8 cellular contexts compared by ENCODE assay signal in genomic region chr4:182144621-182145359, GRCh38.
DNase-seq lines count a peak whose midpoint lies in the region; ATAC-seq and TF ChIP-seq lines count a peak whose summit lies in the region.

No MANE protein-coding gene starts in this region.

- peak overlapping the region; percentile 65 for H3K4me3 ChIP-seq in GM06990 (replicated peaks; ENCODE audit: low read depth, low read length)
- peak overlapping the region; percentile 78 for H3K4me3 ChIP-seq in iPS-18a (ENCODE audit: low read length)

- peak; percentile 25 for DNase-seq in GM06990 (ENCODE audit: extremely low read depth, insufficient read length)
- no peak for DNase-seq in activated CD8-positive, alpha-beta T cell treated with anti-CD3 and anti-CD28 coated beads, Interleukin-2, amount 10 ng/mL, durations not matched to agents 7 days and 5 days
- DNase-seq in NOMO-1 treated with dmso at 0.1 percent for 144 hours (lab: John Stamatoyannopoulos, UW; ENCODE audit: unreplicated experiment): no peak
- no peak for DNase-seq in NCI-H82 (lab: John Stamatoyannopoulos, UW)

- ATAC-seq in HG02588 (IDR thresholded peaks at IDR 0.05; ENCODE audit: unreplicated experiment) (peak; percentile 35), GM21526 (IDR thresholded peaks at IDR 0.05; ENCODE audit: low FRiP score, unreplicated experiment) (no peak)
- ATAC-seq in activated CD8-positive, alpha-beta T cell treated with anti-CD3 and anti-CD28 coated beads, Interleukin-2, amount 10 ng/mL, durations not matched to agents 7 days and 5 days: peak; percentile 60

- peak overlapping the region; percentile 62 for H3K4me3 Mint-ChIP-seq in activated CD8-positive, alpha-beta T cell treated with anti-CD3 and anti-CD28 coated beads, Interleukin-2, amount 10 ng/mL, durations not matched to agents 7 days and 5 days
- peak overlapping the region; percentile 57 for H3K4me3 Mint-ChIP-seq in stimulated activated naive CD8-positive, alpha-beta T cell treated with anti-CD3 and anti-CD28 coated beads, Interleukin-15, Interleukin-2, amounts not matched to agents 100 ng/mL and 50 ng/mL, for 24 hours

- no peaks in the 10 kb centered on the region for H3K9me3 Mint-ChIP-seq in activated CD8-positive, alpha-beta T cell treated with anti-CD3 and anti-CD28 coated beads, Interleukin-2, amount 10 ng/mL, durations not matched to agents 7 days and 5 days (ENCODE audit: insufficient read depth)
- no peaks in the 10 kb centered on the region for H3K9me3 Mint-ChIP-seq in stimulated activated naive CD8-positive, alpha-beta T cell treated with anti-CD3 and anti-CD28 coated beads, Interleukin-15, Interleukin-2, amounts not matched to agents 100 ng/mL and 50 ng/mL, for 24 hours

- peak overlapping the region; percentile 64 for H3K27ac Mint-ChIP-seq in activated CD8-positive, alpha-beta T cell treated with anti-CD3 and anti-CD28 coated beads, Interleukin-2, amount 10 ng/mL, durations not matched to agents 7 days and 5 days
- peak overlapping the region; percentile 4 for H3K27ac Mint-ChIP-seq in stimulated activated naive CD8-positive, alpha-beta T cell treated with anti-CD3 and anti-CD28 coated beads, Interleukin-15, Interleukin-2, amounts not matched to agents 100 ng/mL and 50 ng/mL, for 24 hours

- TF ChIP-seq CTCF in GM06990 (IDR thresholded peaks at IDR 0.05; ENCODE audit: insufficient read depth, low read length, poor library complexity, severe bottlenecking): no peak

- POLR2A ChIA-PET in activated CD8-positive, alpha-beta T cell treated with anti-CD3 and anti-CD28 coated beads, Interleukin-2, amount 10 ng/mL, durations not matched to agents 7 days and 5 days (lab: Charles Lee): no interaction called here

- H3K4me1 ChIP-seq in iPS-18a (ENCODE audit: control insufficient read depth, low read depth, low read length): peaks cover 30% of the 10 kb centered on the region

- peaks cover 53% of the 10 kb centered on the region for H3K27me3 Mint-ChIP-seq in activated CD8-positive, alpha-beta T cell treated with anti-CD3 and anti-CD28 coated beads, Interleukin-2, amount 10 ng/mL, durations not matched to agents 7 days and 5 days (ENCODE audit: low read depth)
- peaks cover 70% of the 10 kb centered on the region for H3K27me3 Mint-ChIP-seq in stimulated activated naive CD8-positive, alpha-beta T cell treated with anti-CD3 and anti-CD28 coated beads, Interleukin-15, Interleukin-2, amounts not matched to agents 100 ng/mL and 50 ng/mL, for 24 hours

- H3K4me1 Mint-ChIP-seq in activated CD8-positive, alpha-beta T cell treated with anti-CD3 and anti-CD28 coated beads, Interleukin-2, amount 10 ng/mL, durations not matched to agents 7 days and 5 days (ENCODE audit: low read depth): peaks cover 14% of the 10 kb centered on the region
- peaks cover 14% of the 10 kb centered on the region for H3K4me1 Mint-ChIP-seq in stimulated activated naive CD8-positive, alpha-beta T cell treated with anti-CD3 and anti-CD28 coated beads, Interleukin-15, Interleukin-2, amounts not matched to agents 100 ng/mL and 50 ng/mL, for 24 hours (ENCODE audit: low read depth)

- H3K36me3 Mint-ChIP-seq in activated CD8-positive, alpha-beta T cell treated with anti-CD3 and anti-CD28 coated beads, Interleukin-2, amount 10 ng/mL, durations not matched to agents 7 days and 5 days (ENCODE audit: low read depth): peaks cover 6% of the 10 kb centered on the region
- H3K36me3 Mint-ChIP-seq in stimulated activated naive CD8-positive, alpha-beta T cell treated with anti-CD3 and anti-CD28 coated beads, Interleukin-15, Interleukin-2, amounts not matched to agents 100 ng/mL and 50 ng/mL, for 24 hours (ENCODE audit: low read depth): no peaks in the 10 kb centered on the region

- no peaks in the 10 kb centered on the region for H3K36me3 ChIP-seq in GM06990 (ENCODE audit: control insufficient read depth, insufficient read depth, low read length)
- no peaks in the 10 kb centered on the region for H3K36me3 ChIP-seq in iPS-18a (ENCODE audit: control insufficient read depth, low read depth, low read length)

- H3K9me3 ChIP-seq in iPS-18a (ENCODE audit: control insufficient read depth, low read depth, low read length): no peaks in the 10 kb centered on the region

- CTCF ChIA-PET in activated CD8-positive, alpha-beta T cell treated with anti-CD3 and anti-CD28 coated beads, Interleukin-2, amount 10 ng/mL, durations not matched to agents 7 days and 5 days (lab: Charles Lee): no interaction called here

- H3K9ac ChIP-seq in iPS-18a (ENCODE audit: low read length): peak overlapping the region; percentile 71

- no peak overlapping the region for H3K27ac ChIP-seq in iPS-18a (ENCODE audit: low read length)

- H3K27me3 ChIP-seq in GM06990 (replicated peaks; ENCODE audit: control insufficient read depth, insufficient read depth, low read length) (peaks cover 2% of the 10 kb centered on the region; the same call in 1 of the 2 replicates), iPS-18a (ENCODE audit: control insufficient read depth, insufficient read depth, low read length) (peaks cover 27% of the 10 kb centered on the region)
